Comparison of ENCODE assay signal across 8 cellular contexts in the genomic region with DNA sequence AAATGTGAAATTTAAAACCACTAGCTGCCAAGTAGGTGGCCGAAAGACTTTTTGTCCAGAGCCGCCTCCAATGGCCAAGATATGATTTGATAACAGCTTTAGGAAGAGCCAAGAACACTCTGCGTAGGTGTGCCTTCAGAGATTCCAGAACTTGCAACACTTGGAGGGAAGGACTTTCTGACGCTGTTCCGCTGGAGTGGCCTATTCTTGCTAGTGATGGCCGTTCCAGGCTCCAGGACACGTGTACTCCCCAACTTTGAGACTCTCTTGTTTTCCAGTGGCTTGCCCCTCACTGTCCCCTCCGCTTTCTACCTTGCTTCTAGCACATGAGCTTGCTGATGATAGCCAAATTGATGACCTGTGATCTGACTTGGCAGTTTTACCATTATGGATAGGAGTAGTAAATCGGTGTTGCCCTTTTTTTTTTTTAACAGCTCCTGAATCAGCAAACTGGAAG. TPM values are rescaled to one million over a fixed set of nuclear protein-coding genes. Genes with fewer than 3 reads are reported as not detected.
DNase-seq lines count a peak whose midpoint lies in the region; ATAC-seq, FAIRE-seq and TF ChIP-seq lines count a peak whose summit lies in the region.

No MANE protein-coding gene starts in this region.

- no peak for DNase-seq in CD4-positive, alpha-beta T cell
- DNase-seq in HTR-8/SVneo (ENCODE audit: insufficient read length, low spot score) (peak; percentile 34), WTC11 (ENCODE audit: low spot score) (no peak), fibroblast of the aortic adventitia (ENCODE audit: low read depth) (peak; percentile 90), mesenteric fat pad (ENCODE audit: low spot score) (no peak), NCI-H1092 treated with DMSO at 0.1 percent for 48 hours (lab: John Stamatoyannopoulos, UW) (no peak)
- DNase-seq in naive thymus-derived CD8-positive, alpha-beta T cell = peak in 2 of 10 donors; percentile 4

- POLR2A ChIA-PET in CD4-positive, alpha-beta T cell (lab: Charles Lee) = interaction anchor here (0.7 to 3.9 kb wide), 8 partner anchors 8 to 946 kb away, joined by 3 to 36 read pairs (median 6); partner anchors contain the start of genes CENPL, DARS2, KLHL20 and SUCO
- POLR2A ChIA-PET in WTC11 (lab: Charles Lee) = interaction anchor here (1.5 to 2.8 kb wide), 4 partner anchors 29 to 48 kb away, joined by 4 to 10 read pairs (median 9); no protein-coding TSS in a partner anchor
- POLR2A ChIA-PET in naive thymus-derived CD8-positive, alpha-beta T cell (lab: Charles Lee) = interaction anchor here (0.9 to 3.5 kb wide), 8 partner anchors 9 to 1522 kb away, joined by 3 to 34 read pairs (median 10); partner anchors contain the start of genes CACYBP, CENPL, DARS2 and GAS5

- CTCF ChIA-PET in CD4-positive, alpha-beta T cell (lab: Charles Lee) = interaction anchor here (2.9 kb wide), 1 partner anchor 48 kb away, joined by 14 read pairs; no protein-coding TSS in a partner anchor
- CTCF ChIA-PET in WTC11 (lab: Charles Lee) = interaction anchor here (1.0 to 3.3 kb wide), 4 partner anchors 29 to 58 kb away, joined by 3 to 28 read pairs (median 4); no protein-coding TSS in a partner anchor

- no peaks in the 10 kb centered on the region for H3K9me3 Mint-ChIP-seq in CD4-positive, alpha-beta T cell
- H3K9me3 Mint-ChIP-seq in WTC11 = 0 out of 2 replicates have a peak, but pooled peaks cover 8% of the 10 kb centered on the region
- no peaks in the 10 kb centered on the region for H3K9me3 Mint-ChIP-seq in naive thymus-derived CD8-positive, alpha-beta T cell

- H3K4me3 Mint-ChIP-seq in CD4-positive, alpha-beta T cell = peak overlapping the region; percentile 90
- H3K4me3 Mint-ChIP-seq in WTC11 = peak overlapping the region; percentile 94
- H3K4me3 Mint-ChIP-seq in naive thymus-derived CD8-positive, alpha-beta T cell = peak overlapping the region; percentile 82 to 94 (median 92)

- H3K27ac ChIP-seq in CD4-positive, alpha-beta T cell (ENCODE audit: low read depth, low read length) = no peak overlapping the region

- intact Hi-C loops in CD4-positive, alpha-beta T cell (cut with DNase I, micrococcal nuclease) = loop anchor here in 1 of 2 experiments (2.0 to 5.0 kb wide), 5 partner anchors 345 to 946 kb away; partner anchors contain the start of genes GAS5, SUCO and ZBTB37

- H3K27me3 ChIP-seq in CD4-positive, alpha-beta T cell (ENCODE audit: control insufficient read depth, insufficient read depth, low read length) = no peaks in the 10 kb centered on the region

- FAIRE-seq in HTR-8/SVneo (lab: Jason Lieb, UNC) = no peak

- H3K4me3 ChIP-seq in fibroblast of the aortic adventitia (ENCODE audit: low read depth, low read length) = peak overlapping the region; percentile 90

- no peak for ATAC-seq in CD4-positive, alpha-beta T cell (ENCODE audit: poor library complexity)
- ATAC-seq in WTC11 (no peak), HG03025 (IDR thresholded peaks at IDR 0.05; ENCODE audit: low FRiP score, unreplicated experiment) (no peak)
- ATAC-seq in naive thymus-derived CD8-positive, alpha-beta T cell = no peak

- H3K27me3 Mint-ChIP-seq in CD4-positive, alpha-beta T cell = no peaks in the 10 kb centered on the region
- no peaks in the 10 kb centered on the region for H3K27me3 Mint-ChIP-seq in WTC11 (ENCODE audit: low read depth)
- no peaks in the 10 kb centered on the region for H3K27me3 Mint-ChIP-seq in naive thymus-derived CD8-positive, alpha-beta T cell

- TF ChIP-seq CTCF in CD4-positive, alpha-beta T cell (IDR thresholded peaks at IDR 0.05) = no peak
- no peak for TF ChIP-seq CTCF in WTC11 (IDR thresholded peaks at IDR 0.05)
- TF ChIP-seq CTCF in fibroblast of the aortic adventitia (IDR thresholded peaks at IDR 0.05; ENCODE audit: insufficient read depth, low read length) = no peak

- no peaks in the 10 kb centered on the region for H3K9me3 ChIP-seq in CD4-positive, alpha-beta T cell (ENCODE audit: control insufficient read depth, low read length)

- H3K27ac Mint-ChIP-seq in CD4-positive, alpha-beta T cell = peak overlapping the region; percentile 82
- peak overlapping the region; percentile 96 for H3K27ac Mint-ChIP-seq in WTC11
- peak overlapping the region; percentile 57 to 96 (median 91) for H3K27ac Mint-ChIP-seq in naive thymus-derived CD8-positive, alpha-beta T cell

- peaks cover 66% of the 10 kb centered on the region for H3K4me1 Mint-ChIP-seq in CD4-positive, alpha-beta T cell (ENCODE audit: low read depth)
- peaks cover 44% of the 10 kb centered on the region for H3K4me1 Mint-ChIP-seq in WTC11
- H3K4me1 Mint-ChIP-seq in naive thymus-derived CD8-positive, alpha-beta T cell = peaks cover 45 to 72% (median 61%) of the 10 kb centered on the region in 4 donors

- peaks cover 55% of the 10 kb centered on the region for H3K36me3 Mint-ChIP-seq in CD4-positive, alpha-beta T cell (ENCODE audit: low read depth)
- H3K36me3 Mint-ChIP-seq in WTC11 = peaks cover 68% of the 10 kb centered on the region
- H3K36me3 Mint-ChIP-seq in naive thymus-derived CD8-positive, alpha-beta T cell = peaks cover 20 to 50% (median 21%) of the 10 kb centered on the region in 3 donors

TF ChIP-seq in WTC11, 78 proteins besides CTCF, POLR2A, EP300 and RAD21:
- TF ChIP-seq TEAD1 (CRISPR knock-in tag; IDR thresholded peaks at IDR 0.05) (0 out of 2 replicates have a peak, but pooled peaks have one; percentile 13), FOXK1 (CRISPR knock-in tag; IDR thresholded peaks at IDR 0.05) (0 out of 2 replicates have a peak, but pooled peaks have one; percentile 19), MAX (CRISPR knock-in tag; IDR thresholded peaks at IDR 0.05) (0 out of 2 replicates have a peak, but pooled peaks have one; percentile 15), NFYB (CRISPR knock-in tag; conservative IDR thresholded peaks at IDR 0.05; ENCODE audit: low read depth) (no peak), CREB1 (CRISPR knock-in tag; IDR thresholded peaks at IDR 0.05) (no peak), TEAD4 (CRISPR knock-in tag; IDR thresholded peaks at IDR 0.05) (no peak)
- TF ChIP-seq, protein P1, sequence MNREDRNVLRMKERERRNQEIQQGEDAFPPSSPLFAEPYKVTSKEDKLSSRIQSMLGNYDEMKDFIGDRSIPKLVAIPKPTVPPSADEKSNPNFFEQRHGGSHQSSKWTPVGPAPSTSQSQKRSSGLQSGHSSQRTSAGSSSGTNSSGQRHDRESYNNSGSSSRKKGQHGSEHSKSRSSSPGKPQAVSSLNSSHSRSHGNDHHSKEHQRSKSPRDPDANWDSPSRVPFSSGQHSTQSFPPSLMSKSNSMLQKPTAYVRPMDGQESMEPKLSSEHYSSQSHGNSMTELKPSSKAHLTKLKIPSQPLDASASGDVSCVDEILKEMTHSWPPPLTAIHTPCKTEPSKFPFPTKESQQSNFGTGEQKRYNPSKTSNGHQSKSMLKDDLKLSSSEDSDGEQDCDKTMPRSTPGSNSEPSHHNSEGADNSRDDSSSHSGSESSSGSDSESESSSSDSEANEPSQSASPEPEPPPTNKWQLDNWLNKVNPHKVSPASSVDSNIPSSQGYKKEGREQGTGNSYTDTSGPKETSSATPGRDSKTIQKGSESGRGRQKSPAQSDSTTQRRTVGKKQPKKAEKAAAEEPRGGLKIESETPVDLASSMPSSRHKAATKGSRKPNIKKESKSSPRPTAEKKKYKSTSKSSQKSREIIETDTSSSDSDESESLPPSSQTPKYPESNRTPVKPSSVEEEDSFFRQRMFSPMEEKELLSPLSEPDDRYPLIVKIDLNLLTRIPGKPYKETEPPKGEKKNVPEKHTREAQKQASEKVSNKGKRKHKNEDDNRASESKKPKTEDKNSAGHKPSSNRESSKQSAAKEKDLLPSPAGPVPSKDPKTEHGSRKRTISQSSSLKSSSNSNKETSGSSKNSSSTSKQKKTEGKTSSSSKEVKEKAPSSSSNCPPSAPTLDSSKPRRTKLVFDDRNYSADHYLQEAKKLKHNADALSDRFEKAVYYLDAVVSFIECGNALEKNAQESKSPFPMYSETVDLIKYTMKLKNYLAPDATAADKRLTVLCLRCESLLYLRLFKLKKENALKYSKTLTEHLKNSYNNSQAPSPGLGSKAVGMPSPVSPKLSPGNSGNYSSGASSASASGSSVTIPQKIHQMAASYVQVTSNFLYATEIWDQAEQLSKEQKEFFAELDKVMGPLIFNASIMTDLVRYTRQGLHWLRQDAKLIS (CRISPR knock-in tag; IDR thresholded peaks at IDR 0.05; ENCODE audit: borderline replicate concordance) = no peak

RNA-seq across cellular contexts. Expression of gene PRDX6, which starts 1.0 kb away (rescaled TPM):
- total RNA-seq in CD4-positive, alpha-beta T cell = 100 to 1,000 TPM; 101 to 102 TPM
- total RNA-seq in WTC11 (2021) (512 to 538 TPM (median 516 TPM) in 3 replicates), fibroblast of the aortic adventitia (ENCODE audit: low replicate concordance) (185 and 278 TPM in 2 replicates), mesenteric fat pad (873 TPM)
- 100 to 1,000 TPM; 109 to 115 TPM for total RNA-seq in naive thymus-derived CD8-positive, alpha-beta T cell
- polyA plus RNA-seq in naive thymus-derived CD8-positive, alpha-beta T cell = 100 to 1,000 TPM; 181 to 269 (median 189) TPM

Comparison
In these comparisons a context has a peak if more than half of its experiments do, and no peak if none do; other contexts are left out.
1. DNase-seq: peak in HTR-8/SVneo (single experiment) and fibroblast of the aortic adventitia (single experiment); none in CD4-positive, alpha-beta T cell (0 of 10), WTC11 (single experiment), mesenteric fat pad (single experiment) and NCI-H1092 treated with DMSO at 0.1 percent for 48 hours (single experiment).
2. Peak in every context shown above with its lines, with median percentiles within 50 percentile points of each other: H3K27ac Mint-ChIP-seq and H3K4me3 Mint-ChIP-seq.